2 cellular contexts compared by ENCODE assay signal in the genomic region with DNA sequence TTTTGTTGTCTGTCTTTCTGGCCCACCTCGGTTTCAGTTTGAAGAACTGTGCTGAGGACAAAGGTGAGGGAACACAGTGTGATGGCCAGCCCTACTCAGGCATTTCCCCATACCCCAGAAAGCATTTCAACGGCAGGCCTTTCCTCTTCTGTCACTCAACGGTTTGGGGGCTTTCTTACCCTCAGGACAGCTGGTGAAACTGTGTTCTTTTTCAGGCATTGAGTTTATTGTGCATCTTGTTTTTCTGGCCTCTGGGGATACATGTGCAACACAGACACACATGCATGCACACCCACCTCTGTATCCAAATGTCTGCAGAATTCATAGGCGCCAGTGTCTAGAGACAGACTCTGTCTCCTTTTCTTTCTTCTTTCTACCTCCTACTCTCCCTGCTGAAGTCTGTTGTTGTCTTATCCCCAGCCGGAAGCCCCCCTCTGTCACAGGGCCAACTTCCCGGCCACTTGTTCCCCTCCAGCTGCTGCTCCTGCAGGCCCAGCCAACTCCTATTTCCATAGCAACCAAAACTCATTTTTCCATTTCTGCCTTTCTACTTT.
A peak's percentile ranks its signal among the peaks of the same experiment; 100 is the strongest.
TF ChIP-seq lines count a peak whose summit lies in the region.

No MANE protein-coding gene starts in this region.

TF ChIP-seq in liver, 16 proteins besides CTCF, POLR2A, EP300 and RAD21:
- TF ChIP-seq EGR1 (IDR thresholded peaks at IDR 0.05; ENCODE audit: low read depth in 2 of 2) (no peak), HNF4G (IDR thresholded peaks at IDR 0.05) (no peak), SP1 (IDR thresholded peaks at IDR 0.05) (peak; percentile 46), HNF4A (conservative IDR thresholded peaks at IDR 0.05) (peak; percentile 47 to 51), REST (IDR thresholded peaks at IDR 0.05) (no peak), FOXA2 (IDR thresholded peaks at IDR 0.05) (no peak), JUND (IDR thresholded peaks at IDR 0.05) (no peak), NR2F2 (IDR thresholded peaks at IDR 0.05) (no peak)
- TF ChIP-seq, protein P1, sequence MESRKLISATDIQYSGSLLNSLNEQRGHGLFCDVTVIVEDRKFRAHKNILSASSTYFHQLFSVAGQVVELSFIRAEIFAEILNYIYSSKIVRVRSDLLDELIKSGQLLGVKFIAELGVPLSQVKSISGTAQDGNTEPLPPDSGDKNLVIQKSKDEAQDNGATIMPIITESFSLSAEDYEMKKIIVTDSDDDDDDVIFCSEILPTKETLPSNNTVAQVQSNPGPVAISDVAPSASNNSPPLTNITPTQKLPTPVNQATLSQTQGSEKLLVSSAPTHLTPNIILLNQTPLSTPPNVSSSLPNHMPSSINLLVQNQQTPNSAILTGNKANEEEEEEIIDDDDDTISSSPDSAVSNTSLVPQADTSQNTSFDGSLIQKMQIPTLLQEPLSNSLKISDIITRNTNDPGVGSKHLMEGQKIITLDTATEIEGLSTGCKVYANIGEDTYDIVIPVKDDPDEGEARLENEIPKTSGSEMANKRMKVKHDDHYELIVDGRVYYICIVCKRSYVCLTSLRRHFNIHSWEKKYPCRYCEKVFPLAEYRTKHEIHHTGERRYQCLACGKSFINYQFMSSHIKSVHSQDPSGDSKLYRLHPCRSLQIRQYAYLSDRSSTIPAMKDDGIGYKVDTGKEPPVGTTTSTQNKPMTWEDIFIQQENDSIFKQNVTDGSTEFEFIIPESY (IDR thresholded peaks at IDR 0.05), result no peak

TF ChIP-seq in HepG2, 621 proteins besides CTCF, POLR2A, EP300 and RAD21:
- TF ChIP-seq ZFP62 (CRISPR knock-in tag; IDR thresholded peaks at IDR 0.05), result no peak
- TF ChIP-seq SMC3 (IDR thresholded peaks at IDR 0.05; ENCODE audit: low read length), result no peak
- TF ChIP-seq SSRP1 (CRISPR knock-in tag; IDR thresholded peaks at IDR 0.05), result no peak
